Comparison of ENCODE assay signal across 22 cellular contexts in genomic region chr4:159370316-159370715, GRCh38.
DNase-seq lines count a peak whose midpoint lies in the region; ATAC-seq, FAIRE-seq and TF ChIP-seq lines count a peak whose summit lies in the region.
"Had no signal": no experiment of that assay in that cellular context is flagged by ENCODE, and none has a peak within 500 bp of the region (broad histone marks: within the 10 kb centered on the region; RNA-seq: fewer than 3 reads in every experiment).

No MANE protein-coding gene starts in this region.

- H3K9me3 ChIP-seq in left ventricle myocardium inferior (replicated peaks) (no peaks in the 10 kb centered on the region), endothelial cell of umbilical vein (replicated peaks; ENCODE audit: control insufficient read depth, insufficient read depth, low read length) (no peaks in the 10 kb centered on the region), Karpas-422 (ENCODE audit: low read length) (no peaks in the 10 kb centered on the region)
- H3K9me3 ChIP-seq: Caco-2 had no signal

- dilution Hi-C loops in endothelial cell of umbilical vein (cut with MboI; ENCODE audit: extremely low pct_ligation_motif_present, low sequenced_read_pairs) = no loop called here

- no peak for TF ChIP-seq POLR2A in endothelial cell of umbilical vein (IDR thresholded peaks at IDR 0.05; ENCODE audit: low read depth, low read length)

- no peaks in the 10 kb centered on the region for H3K27me3 ChIP-seq in left ventricle myocardium inferior (ENCODE audit: low read depth)
- H3K27me3 ChIP-seq in endothelial cell of umbilical vein (ENCODE audit: control insufficient read depth in 2 of 2, insufficient read depth in 2 of 2, low read length in 2 of 2) = no peaks in the 10 kb centered on the region
- H3K27me3 ChIP-seq in Karpas-422 (ENCODE audit: low read length) = 0 out of 2 replicates have a peak, but pooled peaks cover 3% of the 10 kb centered on the region

- no peaks in the 10 kb centered on the region for H3K9me1 ChIP-seq in endothelial cell of umbilical vein (replicated peaks; ENCODE audit: control insufficient read depth, extremely low read depth, insufficient read depth, low read length)

- no peak for DNase-seq in left ventricle myocardium inferior
- DNase-seq in left ventricle myocardium superior = no peak
- peak; percentile 11 for DNase-seq in SK-MEL-5 (ENCODE audit: low read depth, low spot score)
- DNase-seq in endothelial cell of umbilical vein (ENCODE audit: low read depth, low spot score) = no peak
- DNase-seq in Karpas-422 = no peak
- DNase-seq in kidney glomerular epithelial cell (lab: John Stamatoyannopoulos, UW) = no peak
- DNase-seq: AML-193; Caco-2; CD4-positive, alpha-beta T cell; GDM1; GM23248; HCEC 1CT; IMR-90 had no signal

- H3K36me3 ChIP-seq in left ventricle myocardium inferior = no peaks in the 10 kb centered on the region
- no peaks in the 10 kb centered on the region for H3K36me3 ChIP-seq in endothelial cell of umbilical vein (ENCODE audit: control insufficient read depth in 2 of 2, extremely low read depth in 1 of 2, insufficient read depth in 2 of 2, low read length in 2 of 2)
- no peaks in the 10 kb centered on the region for H3K36me3 ChIP-seq in Karpas-422 (ENCODE audit: insufficient read depth, low read length)

- H3K4me2 ChIP-seq in endothelial cell of umbilical vein (ENCODE audit: insufficient read depth, low read length) = no peak overlapping the region
- no peak overlapping the region for H3K4me2 ChIP-seq in Karpas-422 (ENCODE audit: low read depth, low read length, poor library complexity, severe bottlenecking)

- no TSS peak for BruUV-seq in endothelial cell of umbilical vein (replicated peaks; lab: Mats Ljungman, UMichigan)

- H2AFZ ChIP-seq in endothelial cell of umbilical vein (ENCODE audit: low read depth, low read length) (no peak overlapping the region), Karpas-422 (ENCODE audit: low read length) (no peak overlapping the region)
- H2AFZ ChIP-seq: GM23248 had no signal

- TF ChIP-seq CTCF in left ventricle myocardium inferior (IDR thresholded peaks at IDR 0.05; ENCODE audit: borderline replicate concordance) (no peak), endothelial cell of umbilical vein (IDR thresholded peaks at IDR 0.05; ENCODE audit: extremely low read depth in 1 of 2, insufficient read depth in 1 of 2, low read depth in 1 of 2, low read length in 2 of 2) (no peak)

- H3K9me2 ChIP-seq in Karpas-422 (replicated peaks; ENCODE audit: insufficient read depth, low read length) = no peaks in the 10 kb centered on the region

- POLR2A ChIA-PET in endothelial cell of umbilical vein (lab: Charles Lee) = no interaction called here

- intact Hi-C loops in left ventricle myocardium inferior (cut with micrococcal nuclease) = no loop called here
- intact Hi-C loops in left ventricle myocardium superior (cut with micrococcal nuclease) = no loop called here
- intact Hi-C loops in endothelial cell of umbilical vein (cut with micrococcal nuclease) = no loop called here

- no peak for FAIRE-seq in endothelial cell of umbilical vein (lab: Jason Lieb, UNC)
- FAIRE-seq: A204.1, D721Med, GM12892, GM18507, H54, HTR-8/SVneo had no signal

- H3K4me1 ChIP-seq in left ventricle myocardium inferior = peaks cover 17% of the 10 kb centered on the region
- peaks cover 2% of the 10 kb centered on the region for H3K4me1 ChIP-seq in endothelial cell of umbilical vein (ENCODE audit: control insufficient read depth, extremely low read depth, insufficient read depth, low read length)
- peaks cover 8% of the 10 kb centered on the region for H3K4me1 ChIP-seq in Karpas-422 (ENCODE audit: low read length)
- H3K4me1 ChIP-seq: Caco-2 had no signal

- no peak overlapping the region for H3K9ac ChIP-seq in endothelial cell of umbilical vein (replicated peaks; ENCODE audit: extremely low read depth, insufficient read depth, low read length)
- H3K9ac ChIP-seq in Karpas-422 (ENCODE audit: low read length) = no peak overlapping the region
- H3K9ac ChIP-seq: GM23248 had no signal

- CTCF ChIA-PET in endothelial cell of umbilical vein (lab: Charles Lee) = no interaction called here

- H3K27ac ChIP-seq in left ventricle myocardium inferior (replicated peaks) = peak overlapping the region; percentile 77
- no peak overlapping the region for H3K27ac ChIP-seq in endothelial cell of umbilical vein (ENCODE audit: insufficient read depth, low read depth, low read length)
- H3K27ac ChIP-seq in Karpas-422 (ENCODE audit: low read length) = no peak overlapping the region
- H3K27ac ChIP-seq: C4-2B, GM23248, HL-60 had no signal

- H3K4me3 ChIP-seq in left ventricle myocardium inferior (no peak overlapping the region), endothelial cell of umbilical vein (replicated peaks in 1 of 3; ENCODE audit: insufficient read depth in 1 of 3, low read depth in 1 of 3, low read length in 3 of 3) (no peak overlapping the region), Karpas-422 (ENCODE audit: low read length) (no peak overlapping the region)
- H3K4me3 ChIP-seq: GM23248 had no signal

- H3K79me2 ChIP-seq in endothelial cell of umbilical vein (ENCODE audit: control insufficient read depth, insufficient read depth, low read length) (no peaks in the 10 kb centered on the region), Karpas-422 (ENCODE audit: low read length) (no peaks in the 10 kb centered on the region)

- no peaks in the 10 kb centered on the region for H4K20me1 ChIP-seq in endothelial cell of umbilical vein (replicated peaks; ENCODE audit: control insufficient read depth, extremely low read depth, insufficient read depth, low read length)
- H4K20me1 ChIP-seq in Karpas-422 (ENCODE audit: insufficient read depth, low read depth, low read length) = no peaks in the 10 kb centered on the region

- ATAC-seq in left ventricle myocardium superior = no peak
- ATAC-seq in HG03432 (IDR thresholded peaks at IDR 0.05; ENCODE audit: unreplicated experiment) = no peak

- in situ Hi-C loops in SK-MEL-5 (cut with HindIII; ENCODE audit: low pct_unique_long_range_greater_than_20kb, low sequenced_read_pairs) = no loop called here

TF ChIP-seq in endothelial cell of umbilical vein, 7 proteins besides CTCF, POLR2A, EP300 and RAD21:
- TF ChIP-seq JUN (IDR thresholded peaks at IDR 0.05; ENCODE audit: borderline replicate concordance, insufficient read depth, insufficient read length, low read depth) = no peak
- TF ChIP-seq EZH2 (IDR thresholded peaks at IDR 0.05; ENCODE audit: borderline replicate concordance, low read depth, low read length, severe bottlenecking) = no peak
- TF ChIP-seq GATA2 (IDR thresholded peaks at IDR 0.05; ENCODE audit: insufficient read depth, insufficient read length, low read depth, low read length) = peak; percentile 24
- no peak for TF ChIP-seq FOS (IDR thresholded peaks at IDR 0.05; ENCODE audit: borderline replicate concordance, insufficient read depth, low read length)
- no peak for TF ChIP-seq MAX (IDR thresholded peaks at IDR 0.05; ENCODE audit: insufficient read depth, insufficient read length)
- TF ChIP-seq POLR2AphosphoS5 (IDR thresholded peaks at IDR 0.05; ENCODE audit: insufficient read depth, low read depth, low read length) = no peak
- no peak for TF ChIP-seq MYC (IDR thresholded peaks at IDR 0.05; ENCODE audit: low read depth, low read length)
TF ChIP-seq in endothelial cell of umbilical vein: peak in this region for 1.
